ENCODE assay signal across 11 cellular contexts in the genomic region with DNA sequence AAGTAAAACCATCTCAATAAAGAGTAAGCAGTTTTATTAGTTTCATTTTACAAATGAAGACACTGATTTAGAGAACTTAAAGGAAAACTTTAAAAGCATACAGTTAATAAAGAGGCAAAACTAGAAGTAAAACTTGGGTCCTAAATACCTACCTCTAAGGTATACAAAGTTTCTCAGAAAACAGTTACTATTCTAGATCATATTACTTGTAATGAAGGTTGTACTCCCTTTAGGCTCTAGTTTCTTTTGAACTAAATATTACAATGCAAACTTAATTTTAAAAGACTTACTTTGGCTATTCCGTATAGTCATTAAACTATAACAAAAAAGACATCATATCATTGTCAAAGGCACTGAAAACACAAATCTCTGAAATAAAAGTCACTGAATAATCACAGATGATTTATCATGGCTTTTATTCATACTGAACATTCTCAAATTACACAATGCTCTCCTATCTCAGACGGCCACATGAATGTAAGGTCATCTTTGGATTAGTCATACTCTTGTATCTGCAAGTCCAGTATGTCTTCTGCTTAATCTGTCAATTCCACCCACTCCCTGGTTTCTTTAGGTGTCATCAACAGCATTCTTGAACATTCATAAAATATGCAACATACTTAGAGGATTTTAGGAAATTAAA.
A peak's percentile ranks its signal among the peaks of the same experiment; 100 is the strongest.
DNase-seq lines count a peak whose midpoint lies in the region; TF ChIP-seq lines count a peak whose summit lies in the region.
"Had no signal": no experiment of that assay in that cellular context is flagged by ENCODE, and none has a peak within 500 bp of the region (broad histone marks: within the 10 kb centered on the region; RNA-seq: fewer than 3 reads in every experiment).

No MANE protein-coding gene starts in this region.

- no peak overlapping the region for H3K27ac Mint-ChIP-seq in activated CD4-positive, alpha-beta memory T cell treated with anti-CD3 and anti-CD28 coated beads for 36 hours

- peak; percentile 24 for DNase-seq in DMS53 (lab: John Stamatoyannopoulos, UW)
- DNase-seq in DMS53 treated with DMSO at 0.1 percent for 48 hours (lab: John Stamatoyannopoulos, UW; ENCODE audit: unreplicated experiment) = no peak
- peak; percentile 97 for DNase-seq in OCI-M1 (lab: John Stamatoyannopoulos, UW)
- DNase-seq in epithelial cell of esophagus (ENCODE audit: low read depth) = peak; percentile 91
- DNase-seq in renal cortical epithelial cell (ENCODE audit: low read depth) = peak; percentile 84
- DNase-seq in NCI-H2081 (lab: John Stamatoyannopoulos, UW) = no peak
- no peak for DNase-seq in NCI-H748 treated with DMSO at 0.1 percent for 48 hours (lab: John Stamatoyannopoulos, UW)
- DNase-seq in activated CD4-positive, alpha-beta memory T cell treated with anti-CD3 and anti-CD28 coated beads for 36 hours = no peak
- DNase-seq: 8988T, left cardiac atrium, NCI-H187 had no signal

- CTCF ChIA-PET in activated CD4-positive, alpha-beta memory T cell treated with anti-CD3 and anti-CD28 coated beads for 36 hours (lab: Charles Lee) = interaction anchor here (0.6 kb wide), 1 partner anchor 12 kb away, joined by 3 read pairs; no protein-coding TSS in a partner anchor

- no peak overlapping the region for H3K4me3 ChIP-seq in epithelial cell of esophagus (ENCODE audit: low read length)

- no peak for TF ChIP-seq CTCF in epithelial cell of esophagus (IDR thresholded peaks at IDR 0.05; ENCODE audit: insufficient read depth, low read depth, low read length, missing control alignments)

- peaks cover 4% of the 10 kb centered on the region for H3K36me3 Mint-ChIP-seq in activated CD4-positive, alpha-beta memory T cell treated with anti-CD3 and anti-CD28 coated beads for 36 hours

- H3K4me1 Mint-ChIP-seq in activated CD4-positive, alpha-beta memory T cell treated with anti-CD3 and anti-CD28 coated beads for 36 hours (ENCODE audit: low read depth) = peaks cover 19% of the 10 kb centered on the region

- intact Hi-C loops in activated CD4-positive, alpha-beta memory T cell treated with anti-CD3 and anti-CD28 coated beads for 36 hours (cut with micrococcal nuclease) = no loop called here

- POLR2A ChIA-PET in activated CD4-positive, alpha-beta memory T cell treated with anti-CD3 and anti-CD28 coated beads for 36 hours (lab: Charles Lee) = no interaction called here

- peaks cover 2% of the 10 kb centered on the region for H3K9me3 Mint-ChIP-seq in activated CD4-positive, alpha-beta memory T cell treated with anti-CD3 and anti-CD28 coated beads for 36 hours

- no peak overlapping the region for H3K4me3 Mint-ChIP-seq in activated CD4-positive, alpha-beta memory T cell treated with anti-CD3 and anti-CD28 coated beads for 36 hours

- no peaks in the 10 kb centered on the region for H3K27me3 Mint-ChIP-seq in activated CD4-positive, alpha-beta memory T cell treated with anti-CD3 and anti-CD28 coated beads for 36 hours

Comparison
In these comparisons a context has a peak if more than half of its experiments do, and no peak if none do; other contexts are left out.
1. DNase-seq: peak in DMS53 (single experiment), OCI-M1 (single experiment), epithelial cell of esophagus (single experiment) and renal cortical epithelial cell (single experiment); none in DMS53 treated with DMSO at 0.1 percent for 48 hours (single experiment), NCI-H2081 (0 of 2), NCI-H748 treated with DMSO at 0.1 percent for 48 hours (single experiment) and activated CD4-positive, alpha-beta memory T cell treated with anti-CD3 and anti-CD28 coated beads for 36 hours (single experiment).